ENCODE assay signal across 9 cellular contexts in the genomic region with DNA sequence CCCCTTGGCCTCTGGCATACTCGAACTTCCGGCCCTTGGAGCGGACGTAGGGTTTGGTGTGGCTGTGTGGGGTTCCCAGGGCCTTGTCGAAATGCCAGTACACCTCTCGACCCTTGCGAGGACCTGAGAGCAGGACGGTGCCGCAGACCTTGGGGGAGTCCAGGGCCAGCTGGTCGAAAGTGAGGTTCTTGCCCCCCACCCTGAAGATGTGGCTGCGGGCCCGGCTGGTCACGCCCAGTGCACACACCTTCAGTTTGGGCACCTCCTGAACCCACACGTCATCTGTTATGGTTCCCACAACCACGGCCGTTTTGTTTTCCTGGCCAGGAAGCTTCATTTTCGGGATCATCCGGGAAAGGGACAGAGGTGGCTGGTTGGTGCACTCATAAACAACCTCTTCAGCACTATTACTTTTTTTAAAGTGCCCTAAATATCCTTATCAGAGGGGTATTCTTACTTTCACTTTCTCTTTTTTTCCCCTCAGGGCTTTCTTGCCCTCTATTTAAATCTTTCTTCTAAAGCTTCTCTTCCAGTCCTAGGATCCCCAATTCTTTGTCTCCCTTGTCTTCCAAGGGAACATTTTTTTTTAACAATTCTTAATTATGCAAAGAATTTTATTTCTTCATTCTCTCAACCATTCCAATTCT. TPM values are rescaled to one million over a fixed set of nuclear protein-coding genes. Genes with fewer than 3 reads are reported as not detected.
DNase-seq lines count a peak whose midpoint lies in the region; ATAC-seq and TF ChIP-seq lines count a peak whose summit lies in the region.
"Had no signal": no experiment of that assay in that cellular context is flagged by ENCODE, and none has a peak within 500 bp of the region (broad histone marks: within the 10 kb centered on the region; RNA-seq: fewer than 3 reads in every experiment).

No MANE protein-coding gene starts in this region.

- no peaks in the 10 kb centered on the region for H3K4me1 ChIP-seq in prostate gland (replicated peaks)

- peaks cover 5% of the 10 kb centered on the region for H3K36me3 Mint-ChIP-seq in Calu3 (ENCODE audit: insufficient read depth, unreplicated experiment)
- H3K36me3 Mint-ChIP-seq in activated T-helper 2 cell treated with anti-CD3 and anti-CD28 coated beads, Interferon-gamma antibody, Interleukin-2, Interleukin-4, amounts not matched to agents 10 μg/mL and 5 μg/mL and 100 μg/mL, durations not matched to agents 14 hours and 24 hours and 36 hours (ENCODE audit: low read depth), result peaks cover 9% of the 10 kb centered on the region
- no peaks in the 10 kb centered on the region for H3K36me3 Mint-ChIP-seq in natural killer cell

- 88% methylated on average over 18 of the region's 18 CpGs for WGBS in prostate gland

- no peaks in the 10 kb centered on the region for H3K27me3 ChIP-seq in prostate gland (replicated peaks; ENCODE audit: insufficient read depth)

- ATAC-seq in HG02885 (IDR thresholded peaks at IDR 0.05; ENCODE audit: poor library complexity, unreplicated experiment), result peak; percentile 32
- ATAC-seq in natural killer cell, result peak; percentile 47 to 60 (median 59)
- ATAC-seq in HG02623 (IDR thresholded peaks at IDR 0.05; ENCODE audit: unreplicated experiment), result no peak

- no peaks in the 10 kb centered on the region for H3K9me3 ChIP-seq in prostate gland

- H3K36me3 ChIP-seq in prostate gland, result no peaks in the 10 kb centered on the region

- DNase-seq in Calu3, result peak; percentile 20
- DNase-seq in activated T-helper 2 cell treated with anti-CD3 and anti-CD28 coated beads, Interferon-gamma antibody, Interleukin-2, Interleukin-4, amounts not matched to agents 10 μg/mL and 5 μg/mL and 100 μg/mL, durations not matched to agents 14 hours and 24 hours and 36 hours (ENCODE audit: low spot score), result no peak
- no peak for DNase-seq in natural killer cell
- no peak for DNase-seq in NCI-H748 (lab: John Stamatoyannopoulos, UW; ENCODE audit: unreplicated experiment)
- DNase-seq in NCI-H128 (lab: John Stamatoyannopoulos, UW; ENCODE audit: unreplicated experiment), result no peak
- DNase-seq in prostate gland (ENCODE audit: low spot score), result no peak
- DNase-seq: NCI-H510A treated with DMSO at 0.1 percent for 48 hours had no signal

- peaks cover 26% of the 10 kb centered on the region for H3K4me1 Mint-ChIP-seq in Calu3 (ENCODE audit: low read depth, unreplicated experiment)
- peaks cover 24% of the 10 kb centered on the region for H3K4me1 Mint-ChIP-seq in activated T-helper 2 cell treated with anti-CD3 and anti-CD28 coated beads, Interferon-gamma antibody, Interleukin-2, Interleukin-4, amounts not matched to agents 10 μg/mL and 5 μg/mL and 100 μg/mL, durations not matched to agents 14 hours and 24 hours and 36 hours (ENCODE audit: low read depth)
- H3K4me1 Mint-ChIP-seq in natural killer cell, result peaks cover 39 to 41% of the 10 kb centered on the region in 2 donors

- CTCF ChIA-PET in Calu3 (lab: Charles Lee), result no interaction called here

- H3K9me3 Mint-ChIP-seq in Calu3 (ENCODE audit: low read depth, unreplicated experiment), result no peaks in the 10 kb centered on the region
- H3K9me3 Mint-ChIP-seq in activated T-helper 2 cell treated with anti-CD3 and anti-CD28 coated beads, Interferon-gamma antibody, Interleukin-2, Interleukin-4, amounts not matched to agents 10 μg/mL and 5 μg/mL and 100 μg/mL, durations not matched to agents 14 hours and 24 hours and 36 hours, result peaks cover 6% of the 10 kb centered on the region
- no peaks in the 10 kb centered on the region for H3K9me3 Mint-ChIP-seq in natural killer cell

- no peak overlapping the region for H3K27ac ChIP-seq in prostate gland

- intact Hi-C loops in Calu3 (cut with micrococcal nuclease; ENCODE audit: unreplicated experiment), result loop anchor here (5.0 kb wide), 1 partner anchor 91 kb away; no protein-coding TSS in a partner anchor
- intact Hi-C loops in activated T-helper 2 cell treated with anti-CD3 and anti-CD28 coated beads, Interferon-gamma antibody, Interleukin-2, Interleukin-4, amounts not matched to agents 10 μg/mL and 5 μg/mL and 100 μg/mL, durations not matched to agents 14 hours and 24 hours and 36 hours (cut with micrococcal nuclease), result no loop called here
- intact Hi-C loops in natural killer cell (cut with micrococcal nuclease), result loop anchor here (10.0 kb wide), 1 partner anchor 84 kb away; no protein-coding TSS in a partner anchor
- intact Hi-C loops in prostate gland (cut with DNase I), result no loop called here

- H3K27me3 Mint-ChIP-seq in Calu3 (ENCODE audit: unreplicated experiment) (no peaks in the 10 kb centered on the region), natural killer cell (ENCODE audit: low read depth in 2 of 2) (no peaks in the 10 kb centered on the region)
- no peaks in the 10 kb centered on the region for H3K27me3 Mint-ChIP-seq in activated T-helper 2 cell treated with anti-CD3 and anti-CD28 coated beads, Interferon-gamma antibody, Interleukin-2, Interleukin-4, amounts not matched to agents 10 μg/mL and 5 μg/mL and 100 μg/mL, durations not matched to agents 14 hours and 24 hours and 36 hours (ENCODE audit: low read depth)

- H3K27ac Mint-ChIP-seq in Calu3 (ENCODE audit: unreplicated experiment) (peak overlapping the region; percentile 53), natural killer cell (peak overlapping the region; percentile 79 to 91)
- peak overlapping the region; percentile 1 for H3K27ac Mint-ChIP-seq in activated T-helper 2 cell treated with anti-CD3 and anti-CD28 coated beads, Interferon-gamma antibody, Interleukin-2, Interleukin-4, amounts not matched to agents 10 μg/mL and 5 μg/mL and 100 μg/mL, durations not matched to agents 14 hours and 24 hours and 36 hours

- no TSS peak for BruUV-seq in Calu3 (replicated peaks; lab: Mats Ljungman, UMichigan)

- TF ChIP-seq CTCF in Calu3 (IDR thresholded peaks at IDR 0.05; ENCODE audit: unreplicated experiment) (no peak), natural killer cell (IDR thresholded peaks at IDR 0.05) (no peak), prostate gland (IDR thresholded peaks at IDR 0.05) (no peak)

- H3K4me3 Mint-ChIP-seq in Calu3 (ENCODE audit: low read depth, unreplicated experiment) (peak overlapping the region; percentile 14), natural killer cell (peak overlapping the region; percentile 80)
- H3K4me3 Mint-ChIP-seq in activated T-helper 2 cell treated with anti-CD3 and anti-CD28 coated beads, Interferon-gamma antibody, Interleukin-2, Interleukin-4, amounts not matched to agents 10 μg/mL and 5 μg/mL and 100 μg/mL, durations not matched to agents 14 hours and 24 hours and 36 hours (ENCODE audit: low read depth), result no peak overlapping the region

- TF ChIP-seq POLR2A in prostate gland (IDR thresholded peaks at IDR 0.05), result no peak

- no peak overlapping the region for H3K4me3 ChIP-seq in prostate gland

RNA-seq across cellular contexts. Expression of a gene that starts 44.9 kb away (rescaled TPM):
- total RNA-seq in Calu3 (2022) (178 and 206 TPM in 2 replicates), natural killer cell (10 to 100 TPM; 24.3 to 42.1 (median 37.0) TPM), prostate gland (10 to 100 TPM; 31.9 to 34.8 TPM)
- 57.6 and 59.5 TPM in 2 replicates for total RNA-seq in activated T-helper 2 cell treated with anti-CD3 and anti-CD28 coated beads, Interferon-gamma antibody, Interleukin-2, Interleukin-4, amounts not matched to agents 10 μg/mL and 5 μg/mL and 100 μg/mL, durations not matched to agents 14 hours and 24 hours and 36 hours

Comparison
In these comparisons a context has a peak if more than half of its experiments do, and no peak if none do; other contexts are left out.
1. H3K27ac Mint-ChIP-seq: peak in every context shown above with its lines; median percentile 85 in natural killer cell; 53 in Calu3; 1 in activated T-helper 2 cell treated with anti-CD3 and anti-CD28 coated beads, Interferon-gamma antibody, Interleukin-2, Interleukin-4, amounts not matched to agents 10 μg/mL and 5 μg/mL and 100 μg/mL, durations not matched to agents 14 hours and 24 hours and 36 hours.
2. intact Hi-C loops: an anchor here in Calu3 (5.0 kb wide) and natural killer cell (10.0 kb wide); none called in activated T-helper 2 cell treated with anti-CD3 and anti-CD28 coated beads, Interferon-gamma antibody, Interleukin-2, Interleukin-4, amounts not matched to agents 10 μg/mL and 5 μg/mL and 100 μg/mL, durations not matched to agents 14 hours and 24 hours and 36 hours and prostate gland.